Comparison of ENCODE assay signal across 8 cellular contexts in the genomic region with DNA sequence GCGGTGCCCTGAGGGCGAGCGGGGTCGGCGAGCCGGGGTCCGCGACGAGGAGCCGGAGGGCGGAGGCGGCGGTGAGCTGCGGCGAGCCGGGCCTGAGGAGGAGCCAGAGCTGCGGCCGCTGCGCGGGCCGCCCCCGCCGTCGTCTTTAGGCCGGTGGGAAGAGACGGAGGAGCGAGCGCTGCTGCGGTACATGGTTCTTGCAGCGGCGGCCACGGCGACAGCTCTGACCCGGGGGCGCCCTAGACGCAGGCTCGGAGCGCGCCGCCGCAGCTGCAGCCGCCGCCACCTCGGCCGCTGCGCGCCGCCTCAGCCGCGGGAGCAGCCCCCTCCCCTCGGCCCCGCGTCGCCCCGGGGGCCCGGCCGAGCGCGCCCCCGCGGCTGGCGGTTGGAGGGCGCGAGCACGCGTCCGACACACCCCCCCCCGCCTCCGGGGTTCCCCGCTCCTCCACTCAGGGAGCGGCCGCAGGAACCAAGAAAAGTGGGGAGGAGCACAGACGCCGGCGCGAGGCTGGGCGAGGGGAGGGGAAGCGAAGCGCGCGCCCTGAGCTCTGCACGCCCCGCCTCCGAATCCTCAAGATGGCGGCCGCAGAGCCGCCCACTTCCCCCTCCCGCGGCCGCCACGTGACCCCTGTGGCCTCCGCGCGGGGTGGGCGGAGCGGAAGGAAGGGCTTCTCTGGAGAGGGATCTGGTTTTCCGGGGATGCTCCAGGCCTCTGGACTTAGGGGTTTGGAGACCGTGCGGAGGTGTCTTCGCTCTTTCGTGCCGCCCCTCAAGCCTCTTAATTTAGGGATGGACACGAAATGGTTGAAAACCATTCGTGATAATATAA. TPM values are rescaled to one million over a fixed set of nuclear protein-coding genes. Genes with fewer than 3 reads are reported as not detected.
DNase-seq lines count a peak whose midpoint lies in the region; ATAC-seq and TF ChIP-seq lines count a peak whose summit lies in the region.

Gene ZNF318 (minus strand): TSS at position 474 of the 829 bp plus-strand sequence. CDS start 282 bp downstream, at position 192.

- peaks cover 40% of the 10 kb centered on the region for H3K4me1 ChIP-seq in mononuclear cell (ENCODE audit: insufficient read depth, low read length)

- TF ChIP-seq CTCF in epithelial cell of esophagus (IDR thresholded peaks at IDR 0.05; ENCODE audit: insufficient read depth, low read depth, low read length, missing control alignments): no peak

- H3K9me3 ChIP-seq in mononuclear cell (ENCODE audit: low read depth, low read length): no peaks in the 10 kb centered on the region

- peak; percentile 75 for ATAC-seq in GM21576 (IDR thresholded peaks at IDR 0.05; ENCODE audit: unreplicated experiment)

- peak; percentile 88 for DNase-seq in DMS 273 treated with DMSO at 0.1 percent for 48 hours (lab: John Stamatoyannopoulos, UW)
- peak; percentile 88 for DNase-seq in OCI-M2 (lab: John Stamatoyannopoulos, UW; ENCODE audit: unreplicated experiment)
- peak; percentile 89 for DNase-seq in activated T-cell treated with anti-CD3 and anti-CD28 coated beads for 24 hours (ENCODE audit: low read depth)
- DNase-seq in epithelial cell of esophagus (ENCODE audit: low read depth): peak; percentile 97
- DNase-seq in stimulated activated CD8-positive, alpha-beta memory T cell treated with anti-CD3 and anti-CD28 coated beads, Interleukin-2, amount 100 ng/mL, for 48 hours (ENCODE audit: low read depth in 2 of 2): peak; percentile 88

- TF ChIP-seq RAD21 in Ishikawa (IDR thresholded peaks at IDR 0.05; ENCODE audit: low read depth): no peak

- H3K27me3 ChIP-seq in mononuclear cell (ENCODE audit: insufficient read depth, low read length): no peaks in the 10 kb centered on the region

- no peak for TF ChIP-seq EP300 in Ishikawa (IDR thresholded peaks at IDR 0.05; ENCODE audit: borderline replicate concordance)

- H3K4me3 ChIP-seq in epithelial cell of esophagus (ENCODE audit: low read length) (peak within 1 kb of the TSS; percentile 65), mononuclear cell (ENCODE audit: low read length) (peak within 1 kb of the TSS; percentile 77)

TF ChIP-seq in Ishikawa, 13 proteins besides CTCF, POLR2A, EP300 and RAD21:
- peak; percentile 87 for TF ChIP-seq YY1 (IDR thresholded peaks at IDR 0.05; ENCODE audit: low read depth)
- TF ChIP-seq, protein P1, sequence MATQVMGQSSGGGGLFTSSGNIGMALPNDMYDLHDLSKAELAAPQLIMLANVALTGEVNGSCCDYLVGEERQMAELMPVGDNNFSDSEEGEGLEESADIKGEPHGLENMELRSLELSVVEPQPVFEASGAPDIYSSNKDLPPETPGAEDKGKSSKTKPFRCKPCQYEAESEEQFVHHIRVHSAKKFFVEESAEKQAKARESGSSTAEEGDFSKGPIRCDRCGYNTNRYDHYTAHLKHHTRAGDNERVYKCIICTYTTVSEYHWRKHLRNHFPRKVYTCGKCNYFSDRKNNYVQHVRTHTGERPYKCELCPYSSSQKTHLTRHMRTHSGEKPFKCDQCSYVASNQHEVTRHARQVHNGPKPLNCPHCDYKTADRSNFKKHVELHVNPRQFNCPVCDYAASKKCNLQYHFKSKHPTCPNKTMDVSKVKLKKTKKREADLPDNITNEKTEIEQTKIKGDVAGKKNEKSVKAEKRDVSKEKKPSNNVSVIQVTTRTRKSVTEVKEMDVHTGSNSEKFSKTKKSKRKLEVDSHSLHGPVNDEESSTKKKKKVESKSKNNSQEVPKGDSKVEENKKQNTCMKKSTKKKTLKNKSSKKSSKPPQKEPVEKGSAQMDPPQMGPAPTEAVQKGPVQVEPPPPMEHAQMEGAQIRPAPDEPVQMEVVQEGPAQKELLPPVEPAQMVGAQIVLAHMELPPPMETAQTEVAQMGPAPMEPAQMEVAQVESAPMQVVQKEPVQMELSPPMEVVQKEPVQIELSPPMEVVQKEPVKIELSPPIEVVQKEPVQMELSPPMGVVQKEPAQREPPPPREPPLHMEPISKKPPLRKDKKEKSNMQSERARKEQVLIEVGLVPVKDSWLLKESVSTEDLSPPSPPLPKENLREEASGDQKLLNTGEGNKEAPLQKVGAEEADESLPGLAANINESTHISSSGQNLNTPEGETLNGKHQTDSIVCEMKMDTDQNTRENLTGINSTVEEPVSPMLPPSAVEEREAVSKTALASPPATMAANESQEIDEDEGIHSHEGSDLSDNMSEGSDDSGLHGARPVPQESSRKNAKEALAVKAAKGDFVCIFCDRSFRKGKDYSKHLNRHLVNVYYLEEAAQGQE (IDR thresholded peaks at IDR 0.05; ENCODE audit: low read depth): no peak
- peak; percentile 28; the same call in 1 of the 2 replicates for TF ChIP-seq TAF1 (IDR thresholded peaks at IDR 0.05; ENCODE audit: low read depth)
- no peak for TF ChIP-seq ZBTB7A (IDR thresholded peaks at IDR 0.05; ENCODE audit: low read depth)
- no peak for TF ChIP-seq FOXM1 (IDR thresholded peaks at IDR 0.05; ENCODE audit: borderline replicate concordance, low read depth)
- TF ChIP-seq NFIC (IDR thresholded peaks at IDR 0.05): no peak
- 0 out of 2 replicates have a peak, but pooled peaks have one; percentile 21 for TF ChIP-seq TEAD4 (IDR thresholded peaks at IDR 0.05)
- peak; percentile 51; the same call in 1 of the 2 replicates for TF ChIP-seq EGR1 (IDR thresholded peaks at IDR 0.05)
- TF ChIP-seq, protein P2, sequence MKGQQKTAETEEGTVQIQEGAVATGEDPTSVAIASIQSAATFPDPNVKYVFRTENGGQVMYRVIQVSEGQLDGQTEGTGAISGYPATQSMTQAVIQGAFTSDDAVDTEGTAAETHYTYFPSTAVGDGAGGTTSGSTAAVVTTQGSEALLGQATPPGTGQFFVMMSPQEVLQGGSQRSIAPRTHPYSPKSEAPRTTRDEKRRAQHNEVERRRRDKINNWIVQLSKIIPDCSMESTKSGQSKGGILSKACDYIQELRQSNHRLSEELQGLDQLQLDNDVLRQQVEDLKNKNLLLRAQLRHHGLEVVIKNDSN (IDR thresholded peaks at IDR 0.05): peak; percentile 98
- TF ChIP-seq, protein P3, sequence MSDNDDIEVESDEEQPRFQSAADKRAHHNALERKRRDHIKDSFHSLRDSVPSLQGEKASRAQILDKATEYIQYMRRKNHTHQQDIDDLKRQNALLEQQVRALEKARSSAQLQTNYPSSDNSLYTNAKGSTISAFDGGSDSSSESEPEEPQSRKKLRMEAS (IDR thresholded peaks at IDR 0.05): peak; percentile 50
- no peak for TF ChIP-seq CEBPB (IDR thresholded peaks at IDR 0.05)
- TF ChIP-seq TCF12 (IDR thresholded peaks at IDR 0.05; ENCODE audit: low read depth): no peak
- no peak for TF ChIP-seq CREB1 (IDR thresholded peaks at IDR 0.05; ENCODE audit: low read depth)

RNA-seq across cellular contexts. Expression of gene ZNF318, which starts in this region (rescaled TPM):
- 22.9 TPM for total RNA-seq in mononuclear cell

Comparison
In these comparisons a context has a peak if more than half of its experiments do, and no peak if none do; other contexts are left out.
1. Peak in every context shown above with its lines: DNase-seq, ATAC-seq and H3K4me3 ChIP-seq.